8 cellular contexts compared by ENCODE assay signal in the genomic region with DNA sequence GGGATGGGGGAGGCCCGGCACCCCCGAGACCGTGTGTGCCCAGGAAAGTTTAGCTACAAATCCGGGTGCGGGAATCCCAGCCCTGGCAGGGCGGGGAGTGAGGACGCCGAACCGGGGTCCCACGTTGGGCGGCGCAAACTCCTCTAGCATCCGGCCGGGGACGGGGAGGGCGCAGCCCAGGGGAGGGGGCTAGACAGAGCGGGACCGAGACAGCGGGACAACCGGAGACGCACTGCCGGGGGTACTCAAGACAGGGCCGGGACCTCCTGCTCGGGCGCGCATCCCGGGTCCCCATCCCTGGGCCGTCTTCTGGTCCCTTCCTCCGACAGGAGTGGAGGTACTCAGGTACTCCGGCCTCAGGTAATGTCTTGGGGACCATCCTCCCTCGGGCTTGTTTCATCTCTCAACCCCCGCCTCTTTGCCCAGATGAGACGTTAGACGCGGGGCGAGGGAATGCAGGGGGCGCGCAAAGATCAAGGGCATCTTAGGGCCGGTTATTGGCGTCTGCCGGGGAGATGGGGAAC. TPM values are rescaled to one million over a fixed set of nuclear protein-coding genes. Genes with fewer than 3 reads are reported as not detected.
DNase-seq lines count a peak whose midpoint lies in the region; FAIRE-seq and TF ChIP-seq lines count a peak whose summit lies in the region.

No MANE protein-coding gene starts in this region.

- TF ChIP-seq POLR2A in thyroid gland (IDR thresholded peaks at IDR 0.05): no peak

- H3K36me3 ChIP-seq in keratinocyte (ENCODE audit: control insufficient read depth in 2 of 2, extremely low read depth in 1 of 2, insufficient read depth in 2 of 2, low read length in 2 of 2) (no peaks in the 10 kb centered on the region), thyroid gland (no peaks in the 10 kb centered on the region)

- H3K4me3 ChIP-seq in keratinocyte (ENCODE audit: control insufficient read depth in 2 of 3, extremely low read depth in 1 of 3, insufficient read depth in 2 of 3, low read depth in 1 of 3, low read length in 3 of 3) (peak overlapping the region in 1 of 3 experiments; percentile 7), thyroid gland (replicated peaks in 1 of 3) (peak overlapping the region in 2 of 3 donors; percentile 34 to 46)

- H3K4me1 ChIP-seq in keratinocyte (ENCODE audit: control insufficient read depth, extremely low read depth, insufficient read depth, low read length) (no peaks in the 10 kb centered on the region), thyroid gland (peaks cover 7 to 14% of the 10 kb centered on the region in 2 donors)

- H3K9me3 ChIP-seq in keratinocyte (ENCODE audit: control insufficient read depth, low read depth, low read length): no peaks in the 10 kb centered on the region
- no peaks in the 10 kb centered on the region for H3K9me3 ChIP-seq in thyroid gland

- WGBS in thyroid gland, 2 donors: 10 to 24% methylated on average over 12 to 13 of the region's 41 CpGs

- TF ChIP-seq CTCF in keratinocyte (optimal IDR thresholded peaks at IDR 0.05 in 1 of 3, IDR thresholded peaks at IDR 0.05 in 1 of 3, conservative IDR thresholded peaks at IDR 0.05 in 1 of 3; ENCODE audit: extremely low read depth in 1 of 3, insufficient read depth in 2 of 3, low read length in 3 of 3) (no peak), thyroid gland (IDR thresholded peaks at IDR 0.05) (no peak)

- dilution Hi-C loops in keratinocyte (cut with MboI; ENCODE audit: extremely low pct_ligation_motif_present, low sequenced_read_pairs): no loop called here

- peak overlapping the region; percentile 51 for H3K4me3 Mint-ChIP-seq in activated naive CD4-positive, alpha-beta T cell treated with anti-CD3 and anti-CD28 coated beads, Interleukin-2, amount 10 ng/mL, durations not matched to agents 7 days and 5 days

- H3K27me3 ChIP-seq in keratinocyte (ENCODE audit: control insufficient read depth, extremely low read depth, insufficient read depth, low read length) (peaks cover 18% of the 10 kb centered on the region), thyroid gland (no peaks in the 10 kb centered on the region)

- no peak overlapping the region for H3K9ac ChIP-seq in keratinocyte (ENCODE audit: control insufficient read depth, extremely low read depth, insufficient read depth, low read length)

- peak; percentile 17 for DNase-seq in stimulated activated CD4-positive, alpha-beta T cell treated with anti-CD3 and anti-CD28 coated beads, Interleukin-4, amount 100 ng/mL, for 1 hour
- DNase-seq in stimulated activated CD4-positive, alpha-beta T cell treated with anti-CD3 and anti-CD28 coated beads, Interleukin-4, amount 100 ng/mL, for 24 hours: no peak
- peak; percentile 25 for DNase-seq in activated naive CD4-positive, alpha-beta T cell treated with anti-CD3 and anti-CD28 coated beads, Interleukin-2, amount 10 ng/mL, durations not matched to agents 7 days and 5 days
- DNase-seq in keratinocyte (ENCODE audit: low read depth, low spot score) (no peak), thyroid gland (no peak), NCI-H2171 (lab: John Stamatoyannopoulos, UW) (no peak), activated gamma-delta T cell (lab: John Stamatoyannopoulos, UW) (no peak), urothelium cell line (ENCODE audit: low spot score) (no peak)

- no peaks in the 10 kb centered on the region for H3K36me3 Mint-ChIP-seq in activated naive CD4-positive, alpha-beta T cell treated with anti-CD3 and anti-CD28 coated beads, Interleukin-2, amount 10 ng/mL, durations not matched to agents 7 days and 5 days

- H3K27ac Mint-ChIP-seq in activated naive CD4-positive, alpha-beta T cell treated with anti-CD3 and anti-CD28 coated beads, Interleukin-2, amount 10 ng/mL, durations not matched to agents 7 days and 5 days: no peak overlapping the region

- CTCF ChIA-PET in activated naive CD4-positive, alpha-beta T cell treated with anti-CD3 and anti-CD28 coated beads, Interleukin-2, amount 10 ng/mL, durations not matched to agents 7 days and 5 days (lab: Charles Lee): interaction anchor here (1.1 kb wide), 1 partner anchor 11 kb away, joined by 3 read pairs; no protein-coding TSS in a partner anchor

- no peaks in the 10 kb centered on the region for H3K9me1 ChIP-seq in keratinocyte (ENCODE audit: control insufficient read depth, extremely low read depth, insufficient read depth, low read length)

- H3K27me3 Mint-ChIP-seq in activated naive CD4-positive, alpha-beta T cell treated with anti-CD3 and anti-CD28 coated beads, Interleukin-2, amount 10 ng/mL, durations not matched to agents 7 days and 5 days: peaks cover 26% of the 10 kb centered on the region

- no peak overlapping the region for H3K27ac ChIP-seq in keratinocyte (ENCODE audit: control insufficient read depth, insufficient read depth, low read length)
- H3K27ac ChIP-seq in thyroid gland: no peak overlapping the region

- no peak for FAIRE-seq in keratinocyte (lab: Jason Lieb, UNC)
- no peak for FAIRE-seq in urothelium cell line (lab: Jason Lieb, UNC)

- intact Hi-C loops in thyroid gland (cut with DNase I): no loop called here

- H2AFZ ChIP-seq in keratinocyte (ENCODE audit: control insufficient read depth, low read length): no peak overlapping the region

- peaks cover 7% of the 10 kb centered on the region for H3K4me1 Mint-ChIP-seq in activated naive CD4-positive, alpha-beta T cell treated with anti-CD3 and anti-CD28 coated beads, Interleukin-2, amount 10 ng/mL, durations not matched to agents 7 days and 5 days

- H3K4me2 ChIP-seq in keratinocyte (ENCODE audit: control insufficient read depth, extremely low read depth, insufficient read depth, low read depth, low read length): peak overlapping the region; percentile 57

- H4K20me1 ChIP-seq in keratinocyte (ENCODE audit: control insufficient read depth, extremely low read depth, insufficient read depth, low read length): no peaks in the 10 kb centered on the region

- no peaks in the 10 kb centered on the region for H3K79me2 ChIP-seq in keratinocyte (ENCODE audit: control insufficient read depth, insufficient read depth, low read length)

- no peaks in the 10 kb centered on the region for H3K9me3 Mint-ChIP-seq in activated naive CD4-positive, alpha-beta T cell treated with anti-CD3 and anti-CD28 coated beads, Interleukin-2, amount 10 ng/mL, durations not matched to agents 7 days and 5 days

RNA-seq across cellular contexts. Expression of a gene that starts 0.6 kb away (rescaled TPM):
- 3.1 to 8.4 TPM (median 7.3 TPM) in 3 replicates for polyA plus RNA-seq in keratinocyte
- polyA plus RNA-seq in keratinocyte (2011; ENCODE audit: low read depth): 25.0 TPM
- polyA plus RNA-seq in keratinocyte (2011; cell fraction: cytosol; rRNA removed): 4.8 and 5.4 TPM in 2 replicates
- 12.4 and 15.1 TPM in 2 replicates for polyA plus RNA-seq in keratinocyte (2011; cell fraction: nucleus; rRNA removed)
- polyA plus RNA-seq in keratinocyte (2012; ENCODE audit: low replicate concordance): 6.6 and 25.6 TPM in 2 replicates
- 16.9 to 20.6 TPM (median 19.1 TPM) in 3 replicates for polyA minus RNA-seq in keratinocyte
- polyA minus RNA-seq in keratinocyte (2011; cell fraction: cytosol; rRNA and poly(A)+ RNA removed): 3.5 TPM
- polyA minus RNA-seq in keratinocyte (2011; cell fraction: nucleus; rRNA and poly(A)+ RNA removed): 12.3 and 24.3 TPM in 2 replicates
- total RNA-seq in thyroid gland: 1 to 10 TPM; 1.8 to 4.5 (median 3.9) TPM

Comparison
In these comparisons a context has a peak if more than half of its experiments do, and no peak if none do; other contexts are left out.
1. DNase-seq: peak in stimulated activated CD4-positive, alpha-beta T cell treated with anti-CD3 and anti-CD28 coated beads, Interleukin-4, amount 100 ng/mL, for 1 hour (single experiment) and activated naive CD4-positive, alpha-beta T cell treated with anti-CD3 and anti-CD28 coated beads, Interleukin-2, amount 10 ng/mL, durations not matched to agents 7 days and 5 days (single experiment); none in stimulated activated CD4-positive, alpha-beta T cell treated with anti-CD3 and anti-CD28 coated beads, Interleukin-4, amount 100 ng/mL, for 24 hours (single experiment), keratinocyte (single experiment), thyroid gland (0 of 2), NCI-H2171 (single experiment), activated gamma-delta T cell (single experiment) and urothelium cell line (single experiment).